Comparison of ENCODE assay signal across 8 cellular contexts in the genomic region with DNA sequence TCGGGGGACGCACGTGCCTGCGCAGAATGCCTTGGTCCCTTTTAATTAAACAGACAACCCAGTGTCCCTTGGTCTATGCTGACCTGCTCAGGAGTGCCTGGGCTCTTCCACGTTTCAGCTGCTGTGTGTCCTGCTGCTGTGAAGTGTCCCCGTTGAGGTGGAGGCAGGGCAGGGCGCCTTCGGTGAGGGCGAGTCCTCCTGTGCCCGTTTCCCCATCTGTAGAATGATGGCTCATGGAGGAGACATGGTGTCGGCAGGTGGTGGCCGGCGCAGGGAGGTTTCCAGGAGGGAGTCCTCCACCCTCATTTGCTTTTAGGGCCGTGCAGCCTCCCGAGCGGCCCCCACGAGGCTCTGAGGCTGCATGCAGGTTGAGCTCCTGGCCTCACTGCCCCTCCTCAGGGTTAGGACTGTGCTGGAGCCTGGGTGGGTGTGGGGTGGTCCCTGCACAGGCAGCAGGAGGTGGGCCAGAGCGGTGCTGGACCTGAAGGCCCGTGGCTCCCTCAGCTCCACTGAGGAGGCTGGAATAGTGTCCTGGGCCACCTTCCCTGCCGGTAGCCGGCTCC. TPM values are rescaled to one million over a fixed set of nuclear protein-coding genes. Genes with fewer than 3 reads are reported as not detected.
DNase-seq lines count a peak whose midpoint lies in the region; ATAC-seq, FAIRE-seq and TF ChIP-seq lines count a peak whose summit lies in the region.
"Had no signal": no experiment of that assay in that cellular context is flagged by ENCODE, and none has a peak within 500 bp of the region (broad histone marks: within the 10 kb centered on the region; RNA-seq: fewer than 3 reads in every experiment).

No MANE protein-coding gene starts in this region.

- no peak for TF ChIP-seq CTCF in astrocyte (IDR thresholded peaks at IDR 0.05; ENCODE audit: insufficient read depth, low read depth, low read length)

- peaks cover 49% of the 10 kb centered on the region for H3K4me1 ChIP-seq in astrocyte (ENCODE audit: insufficient read depth, low read length)

- H3K36me3 Mint-ChIP-seq in astrocyte (ENCODE audit: low read depth, unreplicated experiment) = peaks cover 6% of the 10 kb centered on the region
- no peaks in the 10 kb centered on the region for H3K36me3 Mint-ChIP-seq in naive B cell

- no peaks in the 10 kb centered on the region for H3K27me3 ChIP-seq in astrocyte (ENCODE audit: insufficient read depth, low read length)

- H3K27me3 Mint-ChIP-seq in astrocyte (ENCODE audit: low read depth, unreplicated experiment) (no peaks in the 10 kb centered on the region), naive B cell (no peaks in the 10 kb centered on the region)

- H3K9me3 Mint-ChIP-seq in astrocyte (ENCODE audit: unreplicated experiment) (no peaks in the 10 kb centered on the region), naive B cell (no peaks in the 10 kb centered on the region)

- peaks cover 87% of the 10 kb centered on the region for H3K79me2 ChIP-seq in astrocyte (ENCODE audit: insufficient read depth, low read length)

- no peak overlapping the region for H2AFZ ChIP-seq in astrocyte (ENCODE audit: low read depth, low read length)

- FAIRE-seq in astrocyte (lab: Jason Lieb, UNC) (no peak), frontal cortex (lab: Jason Lieb, UNC) (no peak)
- FAIRE-seq: endometrium, G401.6 had no signal

- ATAC-seq in naive B cell (ENCODE audit: low read depth in 2 of 2) (no peak), HG02885 (IDR thresholded peaks at IDR 0.05; ENCODE audit: poor library complexity, unreplicated experiment) (no peak), GM18858 (IDR thresholded peaks at IDR 0.05; ENCODE audit: unreplicated experiment) (no peak)

- no peak overlapping the region for H3K4me3 ChIP-seq in astrocyte (ENCODE audit: insufficient read depth, low read depth, low read length)

- H3K9ac ChIP-seq in astrocyte (ENCODE audit: low read length) = peak overlapping the region; percentile 69

- no peaks in the 10 kb centered on the region for H3K36me3 ChIP-seq in astrocyte (ENCODE audit: insufficient read depth, low read length)

- peak overlapping the region; percentile 27 for H3K27ac ChIP-seq in astrocyte (ENCODE audit: low read depth, low read length)

- H3K4me1 Mint-ChIP-seq in astrocyte (ENCODE audit: low read depth, unreplicated experiment) (peaks cover 31% of the 10 kb centered on the region), naive B cell (peaks cover 17 to 48% (median 38%) of the 10 kb centered on the region in 3 donors)

- no peaks in the 10 kb centered on the region for H3K9me3 ChIP-seq in astrocyte (ENCODE audit: insufficient read depth, low read depth, low read length)

- peaks cover 69% of the 10 kb centered on the region for H4K20me1 ChIP-seq in astrocyte (ENCODE audit: insufficient read depth, low read length)

- DNase-seq in Daoy (ENCODE audit: low read depth) = peak; percentile 19
- no peak for DNase-seq in astrocyte (ENCODE audit: low read depth)
- DNase-seq in naive B cell = no peak
- DNase-seq in frontal cortex (ENCODE audit: low spot score in 2 of 2) = no peak

- H3K4me3 Mint-ChIP-seq in astrocyte (ENCODE audit: unreplicated experiment) (peak overlapping the region; percentile 50), naive B cell (peak overlapping the region in 6 of 8 donors; percentile 66 to 90 (median 77))

- peak overlapping the region; percentile 5 for H3K4me2 ChIP-seq in astrocyte (ENCODE audit: low read length)

- H3K27ac Mint-ChIP-seq in astrocyte (ENCODE audit: unreplicated experiment) (peak overlapping the region; percentile 87), naive B cell (peak overlapping the region in 4 of 6 donors; percentile 90 to 98 (median 95))

RNA-seq across cellular contexts. Expression of gene STK11, which starts 8.8 kb away (rescaled TPM):
- total RNA-seq in Daoy (2014; rRNA removed; shearing (Covaris generic)) = 72.7 and 83.5 TPM in 2 replicates
- 61.6 and 67.9 TPM in 2 replicates for total RNA-seq in astrocyte
- polyA plus RNA-seq in naive B cell (ENCODE audit: low read depth in 6 of 6) = 10 to 100 TPM; 11.5 to 28.1 (median 15.7) TPM
- total RNA-seq in frontal cortex = 45.7 TPM

RNA-seq across cellular contexts. Expression of gene CBARP, which starts 23.4 kb away (rescaled TPM):
- total RNA-seq in Daoy (2014; rRNA removed; shearing (Covaris generic)) = 0.86 and 1.8 TPM in 2 replicates
- total RNA-seq in astrocyte = 18.8 and 19.8 TPM in 2 replicates
- not detected for polyA plus RNA-seq in naive B cell (ENCODE audit: low read depth in 6 of 6)
- total RNA-seq in frontal cortex = 5.3 TPM

RNA-seq across cellular contexts. Expression of gene ATP5F1D, which starts 27.2 kb away (rescaled TPM):
- total RNA-seq in Daoy (2014; rRNA removed; shearing (Covaris generic)) = 41.4 and 82.8 TPM in 2 replicates
- total RNA-seq in astrocyte (154 and 170 TPM in 2 replicates), frontal cortex (11.0 TPM)
- polyA plus RNA-seq in naive B cell (ENCODE audit: low read depth in 6 of 6) = 100 to 1,000 TPM; 132 to 222 (median 199) TPM

RNA-seq across cellular contexts. Expression of gene MIDN, which starts 34.0 kb away (rescaled TPM):
- 8.7 and 14.3 TPM in 2 replicates for total RNA-seq in Daoy (2014; rRNA removed; shearing (Covaris generic))
- total RNA-seq in astrocyte (119 and 141 TPM in 2 replicates), frontal cortex (14.3 TPM)
- 1 to 10 TPM in 5 of 6 donors, under 1 TPM in 1; 0.78 to 5.5 (median 2.7) TPM for polyA plus RNA-seq in naive B cell (ENCODE audit: low read depth in 6 of 6)

RNA-seq across cellular contexts. Expression of gene SBNO2, which starts 40.3 kb away (rescaled TPM):
- total RNA-seq in Daoy (2014; rRNA removed; shearing (Covaris generic)) = 28.1 and 37.7 TPM in 2 replicates
- total RNA-seq in astrocyte (39.3 and 43.2 TPM in 2 replicates), frontal cortex (4.1 TPM)
- polyA plus RNA-seq in naive B cell (ENCODE audit: low read depth in 6 of 6) = 1 to 10 TPM in 4 of 6 donors, under 1 TPM in 2; 0.78 to 2.3 (median 1.3) TPM
